Comparison of ENCODE assay signal across 10 cellular contexts in genomic region chr1:20322825-20323612, GRCh38. TPM values are rescaled to one million over a fixed set of nuclear protein-coding genes. Genes with fewer than 3 reads are reported as not detected.
A peak's percentile ranks its signal among the peaks of the same experiment; 100 is the strongest.
DNase-seq lines count a peak whose midpoint lies in the region; ATAC-seq and TF ChIP-seq lines count a peak whose summit lies in the region.
"Had no signal": no experiment of that assay in that cellular context is flagged by ENCODE, and none has a peak within 500 bp of the region (broad histone marks: within the 10 kb centered on the region; RNA-seq: fewer than 3 reads in every experiment).

No MANE protein-coding gene starts in this region.

- H3K27me3 ChIP-seq in dorsolateral prefrontal cortex, result peaks cover 0 to 7% (median 0%) of the 10 kb centered on the region in 45 donors

- ATAC-seq in activated CD4-positive, CD25-positive, alpha-beta regulatory T cell treated with anti-CD3 and anti-CD28 coated beads, Interleukin-2, amount 50 U/mL, for 24 hours, result peak; percentile 80 to 83
- ATAC-seq in activated T-cell treated with anti-CD3 and anti-CD28 coated beads, Interleukin-2, amount 50 U/mL, for 72 hours (replicated peaks in 1 of 2), result peak; percentile 83 to 87
- peak; percentile 74 for ATAC-seq in stimulated activated naive CD8-positive, alpha-beta T cell treated with anti-CD3 and anti-CD28 coated beads, Interleukin-15, amount 100 ng/mL, for 72 hours

- TF ChIP-seq CTCF in dorsolateral prefrontal cortex (IDR thresholded peaks at IDR 0.05 in 54 of 56, conservative IDR thresholded peaks at IDR 0.05 in 2 of 56; ENCODE audit: low read depth in 1 of 56, partially characterized antibody in 56 of 56), result no peak

- intact Hi-C loops in dorsolateral prefrontal cortex (cut with DNase I), result no loop called here

- H3K4me3 ChIP-seq in dorsolateral prefrontal cortex, result no peak overlapping the region

- H3K36me3 Mint-ChIP-seq in activated T-cell treated with anti-CD3 and anti-CD28 coated beads, Interleukin-2, amount 50 U/mL, for 72 hours (ENCODE audit: insufficient read depth in 2 of 2), result no peaks in the 10 kb centered on the region
- H3K36me3 Mint-ChIP-seq: mesothelial cell of epicardium had no signal

- no peak overlapping the region for H3K27ac ChIP-seq in dorsolateral prefrontal cortex

- no peak for DNase-seq in activated CD4-positive, CD25-positive, alpha-beta regulatory T cell treated with anti-CD3 and anti-CD28 coated beads, Interleukin-2, amount 50 U/mL, for 72 hours
- peak; percentile 51 to 54 for DNase-seq in activated T-cell treated with anti-CD3 and anti-CD28 coated beads, Interleukin-2, amount 50 U/mL, for 72 hours
- DNase-seq in iris pigment epithelial cell (ENCODE audit: low read depth) (peak; percentile 64), mesenteric fat pad (ENCODE audit: low spot score) (no peak), COR-L47 (lab: John Stamatoyannopoulos, UW) (no peak), dorsolateral prefrontal cortex (no peak)
- peak in 1 of 2 donors; percentile 26 for DNase-seq in stimulated activated naive CD8-positive, alpha-beta T cell treated with anti-CD3 and anti-CD28 coated beads, Interleukin-15, amount 100 ng/mL, for 72 hours
- DNase-seq: 8988T had no signal

- H3K27ac Mint-ChIP-seq in activated T-cell treated with anti-CD3 and anti-CD28 coated beads, Interleukin-2, amount 50 U/mL, for 72 hours, result peak overlapping the region; percentile 21
- peak overlapping the region; percentile 49 to 51 for H3K27ac Mint-ChIP-seq in stimulated activated naive CD8-positive, alpha-beta T cell treated with anti-CD3 and anti-CD28 coated beads, Interleukin-15, amount 100 ng/mL, for 72 hours
- H3K27ac Mint-ChIP-seq: mesothelial cell of epicardium had no signal

- H3K4me1 Mint-ChIP-seq in activated T-cell treated with anti-CD3 and anti-CD28 coated beads, Interleukin-2, amount 50 U/mL, for 72 hours (ENCODE audit: low read depth), result peaks cover 31% of the 10 kb centered on the region
- H3K4me1 Mint-ChIP-seq in stimulated activated naive CD8-positive, alpha-beta T cell treated with anti-CD3 and anti-CD28 coated beads, Interleukin-15, amount 100 ng/mL, for 72 hours, result peaks cover 25% of the 10 kb centered on the region

- peaks cover 59% of the 10 kb centered on the region for H3K27me3 Mint-ChIP-seq in activated T-cell treated with anti-CD3 and anti-CD28 coated beads, Interleukin-2, amount 50 U/mL, for 72 hours (ENCODE audit: low read depth)
- peaks cover 64% of the 10 kb centered on the region for H3K27me3 Mint-ChIP-seq in stimulated activated naive CD8-positive, alpha-beta T cell treated with anti-CD3 and anti-CD28 coated beads, Interleukin-15, amount 100 ng/mL, for 72 hours

- peak overlapping the region; percentile 38 to 77 for H3K4me3 Mint-ChIP-seq in activated T-cell treated with anti-CD3 and anti-CD28 coated beads, Interleukin-2, amount 50 U/mL, for 72 hours
- H3K4me3 Mint-ChIP-seq in stimulated activated naive CD8-positive, alpha-beta T cell treated with anti-CD3 and anti-CD28 coated beads, Interleukin-15, amount 100 ng/mL, for 72 hours, result peak overlapping the region in 1 of 2 donors; percentile 2
- H3K4me3 Mint-ChIP-seq: mesothelial cell of epicardium had no signal

- no peaks in the 10 kb centered on the region for H3K9me3 Mint-ChIP-seq in activated T-cell treated with anti-CD3 and anti-CD28 coated beads, Interleukin-2, amount 50 U/mL, for 72 hours
- H3K9me3 Mint-ChIP-seq in stimulated activated naive CD8-positive, alpha-beta T cell treated with anti-CD3 and anti-CD28 coated beads, Interleukin-15, amount 100 ng/mL, for 72 hours, result no peaks in the 10 kb centered on the region
- H3K9me3 Mint-ChIP-seq: mesothelial cell of epicardium had no signal

RNA-seq across cellular contexts. Expression of gene VWA5B1, which starts 32.3 kb away (rescaled TPM):
- total RNA-seq in activated T-cell treated with anti-CD3 and anti-CD28 coated beads, Interleukin-2, amount 50 U/mL, for 72 hours, result under 1 TPM in 1 of 2 donors, not detected in 1; 0.22 TPM
- total RNA-seq in mesenteric fat pad, result not detected
- 1 to 10 TPM in 10 of 120 experiments, under 1 TPM in 99, not detected in 11; 0.10 to 2.1 (median 0.41) TPM for total RNA-seq in dorsolateral prefrontal cortex

Comparison
In these comparisons a context has a peak if more than half of its experiments do, and no peak if none do; other contexts are left out.
1. DNase-seq: peak in activated T-cell treated with anti-CD3 and anti-CD28 coated beads, Interleukin-2, amount 50 U/mL, for 72 hours (2 of 2) and iris pigment epithelial cell (single experiment); none in activated CD4-positive, CD25-positive, alpha-beta regulatory T cell treated with anti-CD3 and anti-CD28 coated beads, Interleukin-2, amount 50 U/mL, for 72 hours (single experiment), mesenteric fat pad (single experiment), COR-L47 (single experiment) and dorsolateral prefrontal cortex (0 of 10).
2. Peak in every context shown above with its lines, with median percentiles within 50 percentile points of each other: ATAC-seq.